In genomic region chr15:89664441-89664840, GRCh38 we compare ENCODE assay signal across 16 cellular contexts. TPM values are rescaled to one million over a fixed set of nuclear protein-coding genes. Genes with fewer than 3 reads are reported as not detected.
DNase-seq lines count a peak whose midpoint lies in the region.
"Had no signal": no experiment of that assay in that cellular context is flagged by ENCODE, and none has a peak within 500 bp of the region (broad histone marks: within the 10 kb centered on the region; RNA-seq: fewer than 3 reads in every experiment).

No MANE protein-coding gene starts in this region.

- H3K9me3 ChIP-seq in BLaER1 = no peaks in the 10 kb centered on the region
- H3K9me3 ChIP-seq: BE2C had no signal

- peak overlapping the region; percentile 90; the same call in 1 of the 2 replicates for H3K4me2 ChIP-seq in BLaER1
- H3K4me2 ChIP-seq: KMS-11 had no signal

- peaks cover 5 to 6% of the 10 kb centered on the region in 2 donors for H3K4me1 Mint-ChIP-seq in immature natural killer cell

- no peaks in the 10 kb centered on the region for H3K9me3 Mint-ChIP-seq in immature natural killer cell
- H3K9me3 Mint-ChIP-seq: activated T-cell treated with anti-CD3 and anti-CD28 coated beads, Interleukin-2, amount 50 U/mL, for 24 hours had no signal

- H3K36me3 Mint-ChIP-seq in immature natural killer cell = no peaks in the 10 kb centered on the region

- H3K27ac ChIP-seq in BLaER1 (no peak overlapping the region), caudate nucleus (ENCODE audit: low read depth, low read length) (no peak overlapping the region)
- H3K27ac ChIP-seq: hepatocyte, KMS-11 had no signal

- peaks cover 36% of the 10 kb centered on the region for H3K27me3 ChIP-seq in BLaER1
- H3K27me3 ChIP-seq: BE2C, hepatocyte had no signal

- no peak overlapping the region for H3K27ac Mint-ChIP-seq in immature natural killer cell
- H3K27ac Mint-ChIP-seq: activated T-cell treated with anti-CD3 and anti-CD28 coated beads, Interleukin-2, amount 50 U/mL, for 24 hours had no signal

- H3K27me3 Mint-ChIP-seq in immature natural killer cell (ENCODE audit: low read depth in 3 of 3) = peaks cover 4 to 10% (median 5%) of the 10 kb centered on the region in 3 donors

- H3K4me1 ChIP-seq in BLaER1 = peaks cover 30% of the 10 kb centered on the region
- H3K4me1 ChIP-seq: BE2C had no signal

- H4K20me1 ChIP-seq in BLaER1 = peaks cover 7% of the 10 kb centered on the region; the same call in 1 of the 2 replicates

- DNase-seq in DMS79 (lab: John Stamatoyannopoulos, UW) = peak; percentile 65
- DNase-seq in NCI-H748 treated with DMSO at 0.1 percent for 48 hours (lab: John Stamatoyannopoulos, UW) = peak; percentile 44
- DNase-seq in immature natural killer cell = no peak
- no peak for DNase-seq in NCI-H82 treated with DMSO at 0.1 percent for 48 hours (lab: John Stamatoyannopoulos, UW; ENCODE audit: unreplicated experiment)
- DNase-seq in activated CD4-positive, CD25-positive, alpha-beta regulatory T cell treated with anti-CD3 and anti-CD28 coated beads, Interleukin-2, amount 50 U/mL, for 72 hours = no peak
- DNase-seq in stimulated activated CD4-positive, alpha-beta T cell treated with anti-CD3 and anti-CD28 coated beads, Interleukin-4, amount 100 ng/mL, for 4 hours = no peak
- DNase-seq in caudate nucleus (lab: John Stamatoyannopoulos, UW) = no peak
- DNase-seq: activated T-cell treated with anti-CD3 and anti-CD28 coated beads, Interleukin-2, amount 50 U/mL, for 24 hours; anterior cingulate cortex; BE2C; dermis blood vessel endothelial cell; NCI-H2029 treated with DMSO at 0.1 percent for 48 hours; stimulated activated CD4-positive, alpha-beta T cell treated with anti-CD3 and anti-CD28 coated beads, Interleukin-2, amount 100 ng/mL, for 48 hours had no signal

- H3K36me3 ChIP-seq in BLaER1 = no peaks in the 10 kb centered on the region
- H3K36me3 ChIP-seq: BE2C had no signal

- no peak overlapping the region for H3K4me3 ChIP-seq in BLaER1
- H3K4me3 ChIP-seq: hepatocyte had no signal

- no peak overlapping the region for H3K9ac ChIP-seq in BLaER1
- H3K9ac ChIP-seq: KMS-11 had no signal

- H3K4me3 Mint-ChIP-seq in immature natural killer cell = peak overlapping the region; percentile 0 to 79 (median 62)

RNA-seq across cellular contexts. Expression of gene KIF7, which starts 9.2 kb away (rescaled TPM):
- under 1 TPM in 1 of 3 donors, not detected in 2; 0.16 TPM for polyA plus RNA-seq in immature natural killer cell

RNA-seq across cellular contexts. Expression of gene PLIN1, which starts 14.7 kb away (rescaled TPM):
- polyA plus RNA-seq in immature natural killer cell = not detected

RNA-seq across cellular contexts. Expression of gene PEX11A, which starts 26.1 kb away (rescaled TPM):
- polyA plus RNA-seq in immature natural killer cell = 1 to 10 TPM; 3.1 to 5.9 (median 5.3) TPM

RNA-seq across cellular contexts. Expression of gene WDR93, which starts 26.2 kb away (rescaled TPM):
- polyA plus RNA-seq in immature natural killer cell = under 1 TPM in 2 of 3 donors, not detected in 1; 0.16 to 0.46 TPM
- polyA plus RNA-seq: hepatocyte had no signal

Comparison
In these comparisons a context has a peak if more than half of its experiments do, and no peak if none do; other contexts are left out.
1. DNase-seq: peak in DMS79 (single experiment) and NCI-H748 treated with DMSO at 0.1 percent for 48 hours (single experiment); none in immature natural killer cell (0 of 3), NCI-H82 treated with DMSO at 0.1 percent for 48 hours (single experiment), activated CD4-positive, CD25-positive, alpha-beta regulatory T cell treated with anti-CD3 and anti-CD28 coated beads, Interleukin-2, amount 50 U/mL, for 72 hours (single experiment), stimulated activated CD4-positive, alpha-beta T cell treated with anti-CD3 and anti-CD28 coated beads, Interleukin-4, amount 100 ng/mL, for 4 hours (0 of 2) and caudate nucleus (0 of 61).